18 cellular contexts compared by ENCODE assay signal in genomic region chr1:62100442-62100841, GRCh38.
DNase-seq lines count a peak whose midpoint lies in the region; ATAC-seq and TF ChIP-seq lines count a peak whose summit lies in the region.
"Had no signal": no experiment of that assay in that cellular context is flagged by ENCODE, and none has a peak within 500 bp of the region (broad histone marks: within the 10 kb centered on the region; RNA-seq: fewer than 3 reads in every experiment).

No MANE protein-coding gene starts in this region.

- H3K36me3 Mint-ChIP-seq in activated naive CD8-positive, alpha-beta T cell treated with anti-CD3 and anti-CD28 coated beads, Interleukin-2, amount 50 U/mL, for 24 hours (ENCODE audit: low read depth), result peaks cover 6% of the 10 kb centered on the region
- peaks cover 21% of the 10 kb centered on the region for H3K36me3 Mint-ChIP-seq in activated naive CD8-positive, alpha-beta T cell treated with anti-CD3 and anti-CD28 coated beads for 36 hours
- H3K36me3 Mint-ChIP-seq in endodermal cell (ENCODE audit: low read depth) (peaks cover 50% of the 10 kb centered on the region), T-helper 17 cell (ENCODE audit: low read depth) (no peaks in the 10 kb centered on the region)
- H3K36me3 Mint-ChIP-seq in stimulated activated effector memory CD8-positive, alpha-beta T cell treated with anti-CD3 and anti-CD28 coated beads, Interleukin-12 subunit alpha, Interleukin-12 subunit beta, amount 100 ng/mL, for 72 hours, result no peaks in the 10 kb centered on the region

- H3K27ac Mint-ChIP-seq in activated naive CD8-positive, alpha-beta T cell treated with anti-CD3 and anti-CD28 coated beads, Interleukin-2, amount 50 U/mL, for 24 hours, result no peak overlapping the region
- no peak overlapping the region for H3K27ac Mint-ChIP-seq in activated naive CD8-positive, alpha-beta T cell treated with anti-CD3 and anti-CD28 coated beads for 36 hours
- H3K27ac Mint-ChIP-seq in endodermal cell (no peak overlapping the region), T-helper 17 cell (no peak overlapping the region)
- no peak overlapping the region for H3K27ac Mint-ChIP-seq in stimulated activated effector memory CD8-positive, alpha-beta T cell treated with anti-CD3 and anti-CD28 coated beads, Interleukin-12 subunit alpha, Interleukin-12 subunit beta, amount 100 ng/mL, for 72 hours
- peak overlapping the region in 1 of 2 donors; percentile 1 for H3K27ac Mint-ChIP-seq in stimulated activated naive CD8-positive, alpha-beta T cell treated with anti-CD3 and anti-CD28 coated beads, Interleukin-15, amount 100 ng/mL, for 72 hours
- H3K27ac Mint-ChIP-seq: CD4-positive, alpha-beta T cell; CD8-positive, alpha-beta T cell had no signal

- TF ChIP-seq EP300 in esophagus muscularis mucosa (IDR thresholded peaks at IDR 0.05), result no peak

- no peaks in the 10 kb centered on the region for H3K4me1 Mint-ChIP-seq in activated naive CD8-positive, alpha-beta T cell treated with anti-CD3 and anti-CD28 coated beads, Interleukin-2, amount 50 U/mL, for 24 hours
- H3K4me1 Mint-ChIP-seq in activated naive CD8-positive, alpha-beta T cell treated with anti-CD3 and anti-CD28 coated beads for 36 hours, result no peaks in the 10 kb centered on the region
- H3K4me1 Mint-ChIP-seq in endodermal cell (peaks cover 11% of the 10 kb centered on the region), T-helper 17 cell (no peaks in the 10 kb centered on the region)
- no peaks in the 10 kb centered on the region for H3K4me1 Mint-ChIP-seq in stimulated activated effector memory CD8-positive, alpha-beta T cell treated with anti-CD3 and anti-CD28 coated beads, Interleukin-12 subunit alpha, Interleukin-12 subunit beta, amount 100 ng/mL, for 72 hours
- no peaks in the 10 kb centered on the region for H3K4me1 Mint-ChIP-seq in stimulated activated naive CD8-positive, alpha-beta T cell treated with anti-CD3 and anti-CD28 coated beads, Interleukin-15, amount 100 ng/mL, for 72 hours

- no peak for DNase-seq in activated naive CD8-positive, alpha-beta T cell treated with anti-CD3 and anti-CD28 coated beads, Interleukin-2, amount 50 U/mL, for 24 hours
- no peak for DNase-seq in activated naive CD8-positive, alpha-beta T cell treated with anti-CD3 and anti-CD28 coated beads for 36 hours
- DNase-seq in endodermal cell (no peak), mesendoderm (no peak), esophagus muscularis mucosa (ENCODE audit: extremely low spot score) (no peak), T-helper 17 cell (no peak)
- DNase-seq in stimulated activated effector memory CD8-positive, alpha-beta T cell treated with anti-CD3 and anti-CD28 coated beads, Interleukin-12 subunit alpha, Interleukin-12 subunit beta, amount 100 ng/mL, for 72 hours (ENCODE audit: low spot score in 2 of 2), result no peak
- no peak for DNase-seq in stimulated activated naive CD8-positive, alpha-beta T cell treated with anti-CD3 and anti-CD28 coated beads, Interleukin-15, amount 100 ng/mL, for 72 hours
- DNase-seq: 8988T; ACHN; Caco-2; Calu3; CD4-positive, alpha-beta T cell; CD8-positive, alpha-beta T cell; DMS79 treated with DMSO at 0.1 percent for 48 hours; GF-D8 had no signal

- H3K27me3 Mint-ChIP-seq in activated naive CD8-positive, alpha-beta T cell treated with anti-CD3 and anti-CD28 coated beads, Interleukin-2, amount 50 U/mL, for 24 hours, result no peaks in the 10 kb centered on the region
- H3K27me3 Mint-ChIP-seq in activated naive CD8-positive, alpha-beta T cell treated with anti-CD3 and anti-CD28 coated beads for 36 hours, result no peaks in the 10 kb centered on the region
- H3K27me3 Mint-ChIP-seq in endodermal cell (ENCODE audit: insufficient read depth), result no peaks in the 10 kb centered on the region
- no peaks in the 10 kb centered on the region for H3K27me3 Mint-ChIP-seq in stimulated activated naive CD8-positive, alpha-beta T cell treated with anti-CD3 and anti-CD28 coated beads, Interleukin-15, amount 100 ng/mL, for 72 hours
- no peaks in the 10 kb centered on the region for H3K27me3 Mint-ChIP-seq in T-helper 17 cell
- H3K27me3 Mint-ChIP-seq: CD4-positive, alpha-beta T cell had no signal

- H3K4me1 ChIP-seq in endodermal cell (ENCODE audit: control insufficient read depth, insufficient read depth, low read length) (no peaks in the 10 kb centered on the region), mesendoderm (ENCODE audit: control insufficient read depth, low read depth, low read length) (peaks cover 3% of the 10 kb centered on the region), esophagus muscularis mucosa (no peaks in the 10 kb centered on the region)
- H3K4me1 ChIP-seq: BLaER1 treated with 17β-estradiol and CSF1 and Interleukin-3, amounts not matched to agents 10 nM and 100 nM; Caco-2 had no signal

- H4K5ac ChIP-seq in mesendoderm (ENCODE audit: low read length), result no peak overlapping the region

- H3K36me3 ChIP-seq in endodermal cell (ENCODE audit: control insufficient read depth, insufficient read depth, low read length) (peaks cover 6% of the 10 kb centered on the region), mesendoderm (ENCODE audit: control insufficient read depth, insufficient read depth, low read length) (no peaks in the 10 kb centered on the region), esophagus muscularis mucosa (no peaks in the 10 kb centered on the region)
- H3K36me3 ChIP-seq: BLaER1 treated with 17β-estradiol and CSF1 and Interleukin-3, amounts not matched to agents 10 nM and 100 nM had no signal

- no peak overlapping the region for H2BK120ac ChIP-seq in mesendoderm (ENCODE audit: low read depth, low read length)

- H3K56ac ChIP-seq in mesendoderm (ENCODE audit: low read length), result no peak overlapping the region

- H3K9me3 Mint-ChIP-seq in activated naive CD8-positive, alpha-beta T cell treated with anti-CD3 and anti-CD28 coated beads, Interleukin-2, amount 50 U/mL, for 24 hours, result peaks cover 7% of the 10 kb centered on the region
- H3K9me3 Mint-ChIP-seq in activated naive CD8-positive, alpha-beta T cell treated with anti-CD3 and anti-CD28 coated beads for 36 hours, result peaks cover 2% of the 10 kb centered on the region
- H3K9me3 Mint-ChIP-seq in endodermal cell, result peaks cover 17% of the 10 kb centered on the region
- no peaks in the 10 kb centered on the region for H3K9me3 Mint-ChIP-seq in stimulated activated effector memory CD8-positive, alpha-beta T cell treated with anti-CD3 and anti-CD28 coated beads, Interleukin-12 subunit alpha, Interleukin-12 subunit beta, amount 100 ng/mL, for 72 hours
- peaks cover 4 to 7% of the 10 kb centered on the region in 2 donors for H3K9me3 Mint-ChIP-seq in stimulated activated naive CD8-positive, alpha-beta T cell treated with anti-CD3 and anti-CD28 coated beads, Interleukin-15, amount 100 ng/mL, for 72 hours

- H3K23ac ChIP-seq in mesendoderm (ENCODE audit: low read length), result no peak overlapping the region

- H3K4me3 ChIP-seq in endodermal cell (ENCODE audit: low read length), result peak overlapping the region; percentile 9
- H3K4me3 ChIP-seq in mesendoderm (ENCODE audit: low read length), result no peak overlapping the region
- no peak overlapping the region for H3K4me3 ChIP-seq in esophagus muscularis mucosa
- H3K4me3 ChIP-seq: BLaER1 treated with 17β-estradiol and CSF1 and Interleukin-3, amounts not matched to agents 10 nM and 100 nM had no signal

- no peak overlapping the region for H3K18ac ChIP-seq in mesendoderm (ENCODE audit: low read length)

- H3K9me3 ChIP-seq in endodermal cell (ENCODE audit: control insufficient read depth, low read length) (peaks cover 35% of the 10 kb centered on the region), esophagus muscularis mucosa (no peaks in the 10 kb centered on the region), T-helper 17 cell (ENCODE audit: control insufficient read depth, low read length, poor library complexity, severe bottlenecking) (no peaks in the 10 kb centered on the region)
- H3K9me3 ChIP-seq: Caco-2 had no signal

- no peak overlapping the region for H2BK15ac ChIP-seq in mesendoderm (replicated peaks; ENCODE audit: low read depth)

- TF ChIP-seq CTCF in endodermal cell (conservative IDR thresholded peaks at IDR 0.05) (no peak), esophagus muscularis mucosa (IDR thresholded peaks at IDR 0.05) (no peak)

- ATAC-seq in activated naive CD8-positive, alpha-beta T cell treated with anti-CD3 and anti-CD28 coated beads, Interleukin-2, amount 50 U/mL, for 24 hours, result peak; percentile 61
- peak; percentile 43 for ATAC-seq in stimulated activated effector memory CD8-positive, alpha-beta T cell treated with anti-CD3 and anti-CD28 coated beads, Interleukin-12 subunit alpha, Interleukin-12 subunit beta, amount 100 ng/mL, for 72 hours
- ATAC-seq in stimulated activated naive CD8-positive, alpha-beta T cell treated with anti-CD3 and anti-CD28 coated beads, Interleukin-15, amount 100 ng/mL, for 72 hours, result peak; percentile 35
- ATAC-seq in T-helper 17 cell, result no peak
- ATAC-seq: CD8-positive, alpha-beta T cell had no signal

- no peak overlapping the region for H3K27ac ChIP-seq in endodermal cell (ENCODE audit: low read depth, low read length)
- H3K27ac ChIP-seq in mesendoderm (ENCODE audit: low read depth, low read length), result no peak overlapping the region
- no peak overlapping the region for H3K27ac ChIP-seq in esophagus muscularis mucosa (replicated peaks in 1 of 4)
- H3K27ac ChIP-seq: BLaER1 treated with 17β-estradiol and CSF1 and Interleukin-3, amounts not matched to agents 10 nM and 100 nM; C4-2B had no signal

- no peak overlapping the region for H3K9ac ChIP-seq in endodermal cell (ENCODE audit: extremely low read depth, low read length, poor library complexity, severe bottlenecking)
- H3K9ac ChIP-seq in mesendoderm (ENCODE audit: low read length), result no peak overlapping the region
- H3K9ac ChIP-seq: BLaER1 treated with 17β-estradiol and CSF1 and Interleukin-3, amounts not matched to agents 10 nM and 100 nM had no signal

- 99 to 100% methylated on average over 1 to 2 of the region's 2 CpGs for WGBS in endodermal cell (ENCODE audit: insufficient coverage in 1 of 2, insufficient read length in 1 of 2), 2 experiments
- WGBS in mesendoderm (ENCODE audit: extremely low coverage, insufficient coverage, low lambda C conversion rate), result no CpG with 5 or more reads among the region's 2 CpGs
- WGBS in esophagus muscularis mucosa, result 100% methylated on average over 2 of the region's 2 CpGs

- intact Hi-C loops in esophagus muscularis mucosa (cut with DNase I), result no loop called here

- no peaks in the 10 kb centered on the region for H3K79me1 ChIP-seq in mesendoderm (ENCODE audit: low read length)

- no peak overlapping the region for H3K4me2 ChIP-seq in mesendoderm (ENCODE audit: low read length)
- H3K4me2 ChIP-seq: BLaER1 treated with 17β-estradiol and CSF1 and Interleukin-3, amounts not matched to agents 10 nM and 100 nM had no signal

- no peak overlapping the region for H2AK5ac ChIP-seq in mesendoderm (ENCODE audit: low read length)

- H3K27me3 ChIP-seq in endodermal cell (ENCODE audit: control insufficient read depth, insufficient read depth, low read length, poor library complexity, severe bottlenecking) (no peaks in the 10 kb centered on the region), mesendoderm (ENCODE audit: insufficient read depth, low read length, poor library complexity) (no peaks in the 10 kb centered on the region), esophagus muscularis mucosa (no peaks in the 10 kb centered on the region)
- H3K27me3 ChIP-seq: BLaER1 treated with 17β-estradiol and CSF1 and Interleukin-3, amounts not matched to agents 10 nM and 100 nM had no signal

- TF ChIP-seq POLR2A in esophagus muscularis mucosa (IDR thresholded peaks at IDR 0.05; ENCODE audit: low read depth), result no peak

- H3K79me2 ChIP-seq in mesendoderm (ENCODE audit: control insufficient read depth, insufficient read depth, low read length), result no peaks in the 10 kb centered on the region

- H3K4ac ChIP-seq in mesendoderm (ENCODE audit: low read depth, low read length), result no peak overlapping the region

- no peak overlapping the region for H4K8ac ChIP-seq in mesendoderm (ENCODE audit: low read depth, low read length)

- H2BK5ac ChIP-seq in mesendoderm (ENCODE audit: low read length), result no peak overlapping the region

- H3K4me3 Mint-ChIP-seq in activated naive CD8-positive, alpha-beta T cell treated with anti-CD3 and anti-CD28 coated beads, Interleukin-2, amount 50 U/mL, for 24 hours, result no peak overlapping the region
- no peak overlapping the region for H3K4me3 Mint-ChIP-seq in activated naive CD8-positive, alpha-beta T cell treated with anti-CD3 and anti-CD28 coated beads for 36 hours
- H3K4me3 Mint-ChIP-seq in endodermal cell, result no peak overlapping the region
- no peak overlapping the region for H3K4me3 Mint-ChIP-seq in stimulated activated effector memory CD8-positive, alpha-beta T cell treated with anti-CD3 and anti-CD28 coated beads, Interleukin-12 subunit alpha, Interleukin-12 subunit beta, amount 100 ng/mL, for 72 hours
- no peak overlapping the region for H3K4me3 Mint-ChIP-seq in stimulated activated naive CD8-positive, alpha-beta T cell treated with anti-CD3 and anti-CD28 coated beads, Interleukin-15, amount 100 ng/mL, for 72 hours
- no peak overlapping the region for H3K4me3 Mint-ChIP-seq in T-helper 17 cell
- H3K4me3 Mint-ChIP-seq: CD4-positive, alpha-beta T cell; CD8-positive, alpha-beta T cell had no signal
